16 cellular contexts compared by ENCODE assay signal in genomic region chr5:147860641-147861025, GRCh38. TPM values are rescaled to one million over a fixed set of nuclear protein-coding genes. Genes with fewer than 3 reads are reported as not detected.
"Had no signal": no experiment of that assay in that cellular context is flagged by ENCODE, and none has a peak within 500 bp of the region (broad histone marks: within the 10 kb centered on the region; RNA-seq: fewer than 3 reads in every experiment).

No MANE protein-coding gene starts in this region.

- H3K27ac Mint-ChIP-seq: stimulated activated memory B cell treated with anti-CD40 and anti-IgM and Interleukin-4, amounts not matched to agents 10 μg/mL and 1 μg/mL and 100 μg/mL, for 72 hours; type B pancreatic cell had no signal

- H3K27me3 Mint-ChIP-seq: stimulated activated memory B cell treated with anti-CD40 and anti-IgM and Interleukin-4, amounts not matched to agents 10 μg/mL and 1 μg/mL and 100 μg/mL, for 72 hours; type B pancreatic cell had no signal

- H3K4me3 ChIP-seq: adrenal gland, coronary artery, heart left ventricle, left ventricle myocardium inferior had no signal

- H3K27ac ChIP-seq: adrenal gland, coronary artery, heart left ventricle, left ventricle myocardium inferior, parathyroid adenoma had no signal

- H3K4me1 Mint-ChIP-seq: stimulated activated memory B cell treated with anti-CD40 and anti-IgM and Interleukin-4, amounts not matched to agents 10 μg/mL and 1 μg/mL and 100 μg/mL, for 72 hours had no signal

- H3K36me3 Mint-ChIP-seq: stimulated activated memory B cell treated with anti-CD40 and anti-IgM and Interleukin-4, amounts not matched to agents 10 μg/mL and 1 μg/mL and 100 μg/mL, for 72 hours; type B pancreatic cell had no signal

- H3K4me1 ChIP-seq: adrenal gland, left ventricle myocardium inferior, parathyroid adenoma had no signal

- ATAC-seq: heart left ventricle; stimulated activated memory B cell treated with anti-CD40 and anti-IgM and Interleukin-4, amounts not matched to agents 10 μg/mL and 1 μg/mL and 100 μg/mL, for 72 hours had no signal

- H3K27me3 ChIP-seq: adrenal gland, heart left ventricle had no signal

- H3K9me3 Mint-ChIP-seq: stimulated activated memory B cell treated with anti-CD40 and anti-IgM and Interleukin-4, amounts not matched to agents 10 μg/mL and 1 μg/mL and 100 μg/mL, for 72 hours; type B pancreatic cell had no signal

- H3K9me3 ChIP-seq: adrenal gland, heart left ventricle, left ventricle myocardium inferior had no signal

- H3K4me3 Mint-ChIP-seq: stimulated activated memory B cell treated with anti-CD40 and anti-IgM and Interleukin-4, amounts not matched to agents 10 μg/mL and 1 μg/mL and 100 μg/mL, for 72 hours; type B pancreatic cell had no signal

- DNase-seq: activated naive CD4-positive, alpha-beta T cell treated with anti-CD3 and anti-CD28 coated beads, Interleukin-2, amount 50 U/mL, for 16 hours; activated T-cell treated with anti-CD3 and anti-CD28 coated beads, Interleukin-2, amount 50 U/mL, for 1 hour; adrenal gland; caudate nucleus; effector CD4-positive, alpha-beta T cell; foreskin melanocyte; heart left ventricle; islet precursor cell; left ventricle myocardium inferior; substantia nigra had no signal

- H3K36me3 ChIP-seq: adrenal gland, heart left ventricle, left ventricle myocardium inferior had no signal

RNA-seq across cellular contexts. Expression of gene SCGB3A2, which starts 17.9 kb away (rescaled TPM):
- total RNA-seq: heart left ventricle, left ventricle myocardium inferior, mesenteric fat pad, myocyte had no signal

RNA-seq across cellular contexts. Expression of gene SPINK1, which starts 29.2 kb away (rescaled TPM):
- total RNA-seq: myocyte had no signal

RNA-seq across cellular contexts. Expression of gene C5orf46, which starts 45.7 kb away (rescaled TPM):
- total RNA-seq: adrenal gland, mesenteric fat pad, myocyte had no signal
- polyA plus RNA-seq: adrenal gland had no signal
